ENCODE assay signal across 15 cellular contexts in the genomic region with DNA sequence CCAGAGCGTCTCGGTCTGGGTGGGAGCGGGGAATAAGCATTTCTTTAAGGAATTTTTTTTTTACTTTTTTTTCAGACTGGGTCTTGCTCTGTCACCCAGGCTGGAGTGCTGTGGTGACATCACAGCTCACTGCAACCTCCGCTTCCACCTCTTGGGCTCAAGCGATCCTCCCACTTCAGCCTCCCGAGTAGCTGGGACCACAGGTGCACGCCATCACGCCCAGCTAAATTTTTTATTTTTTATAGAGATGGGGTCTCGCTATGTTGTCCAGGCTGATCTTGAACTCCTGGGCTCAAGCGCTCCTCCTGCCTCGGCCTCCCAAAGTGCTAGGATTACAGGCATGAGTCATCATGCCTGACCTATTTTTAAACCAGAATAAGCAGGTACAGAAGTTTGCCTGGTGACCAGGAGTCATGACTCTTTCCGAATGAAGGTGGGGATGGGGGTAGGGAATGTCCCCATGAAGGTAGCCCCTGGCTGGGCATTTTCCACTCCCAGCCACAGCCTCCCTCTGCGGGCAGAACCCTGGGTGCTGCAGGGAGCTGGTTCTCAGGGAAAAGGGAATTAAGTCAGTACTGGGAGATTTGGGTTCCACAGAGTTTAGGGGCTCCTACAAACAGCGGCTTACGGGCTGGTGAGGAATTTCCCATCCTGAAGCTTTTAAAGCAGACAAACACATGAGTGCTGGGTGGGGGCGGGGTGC. TPM values are rescaled to one million over a fixed set of nuclear protein-coding genes. Genes with fewer than 3 reads are reported as not detected.
DNase-seq lines count a peak whose midpoint lies in the region; ATAC-seq, FAIRE-seq and TF ChIP-seq lines count a peak whose summit lies in the region.
"Had no signal": no experiment of that assay in that cellular context is flagged by ENCODE, and none has a peak within 500 bp of the region (broad histone marks: within the 10 kb centered on the region; RNA-seq: fewer than 3 reads in every experiment).

No MANE protein-coding gene starts in this region.

- dilution Hi-C loops in IMR-90 (cut with HindIII; ENCODE audit: low sequenced_read_pairs, unreplicated experiment) = no loop called here

- no peak overlapping the region for H2BK20ac ChIP-seq in IMR-90 (ENCODE audit: low read depth, low read length)

- H2BK15ac ChIP-seq in IMR-90 (ENCODE audit: low read depth, low read length) = peak overlapping the region; percentile 67; the same call in 1 of the 3 replicates

- peaks cover 9% of the 10 kb centered on the region for H3K79me2 ChIP-seq in neural progenitor cell (ENCODE audit: low read depth)

- peaks cover 67% of the 10 kb centered on the region for H3K4me1 ChIP-seq in A549
- H3K4me1 ChIP-seq in IMR-90 (ENCODE audit: control insufficient read depth, insufficient read depth, low read length) = peaks cover 25% of the 10 kb centered on the region
- peaks cover 31% of the 10 kb centered on the region for H3K4me1 ChIP-seq in colonic mucosa
- H3K4me1 ChIP-seq in neural progenitor cell = peaks cover 25% of the 10 kb centered on the region

- no peak overlapping the region for H3K4me3 Mint-ChIP-seq in neural progenitor cell
- H3K4me3 Mint-ChIP-seq in activated CD8-positive, alpha-beta T cell treated with anti-CD3 and anti-CD28 coated beads for 36 hours = no peak overlapping the region
- H3K4me3 Mint-ChIP-seq: activated CD4-positive, alpha-beta memory T cell treated with anti-CD3 and anti-CD28 coated beads, Interleukin-2, amount 10 ng/mL, durations not matched to agents 7 days and 5 days; B cell; natural killer cell had no signal

- H2BK120ac ChIP-seq in IMR-90 (ENCODE audit: low read depth, low read length) = peak overlapping the region; percentile 50; the same call in 1 of the 2 replicates

- H3K36me3 Mint-ChIP-seq in neural progenitor cell = peaks cover 5% of the 10 kb centered on the region
- peaks cover under 1% of the 10 kb centered on the region for H3K36me3 Mint-ChIP-seq in activated CD8-positive, alpha-beta T cell treated with anti-CD3 and anti-CD28 coated beads for 36 hours (ENCODE audit: low read depth)
- H3K36me3 Mint-ChIP-seq: natural killer cell had no signal

- H3K4me3 ChIP-seq in A549 (peak overlapping the region; percentile 20; the same call in 1 of the 3 replicates), IMR-90 (ENCODE audit: insufficient read depth, low read depth, low read length) (no peak overlapping the region), colonic mucosa (no peak overlapping the region), neural progenitor cell (no peak overlapping the region)

- H2BK5ac ChIP-seq in IMR-90 (ENCODE audit: low read depth, low read length, poor library complexity, severe bottlenecking) = no peak overlapping the region

- no peak for TF ChIP-seq CTCF in A549 (IDR thresholded peaks at IDR 0.05)
- TF ChIP-seq CTCF in IMR-90 (conservative IDR thresholded peaks at IDR 0.05; ENCODE audit: low read depth, low read length) = no peak
- no peak for TF ChIP-seq CTCF in colonic mucosa (IDR thresholded peaks at IDR 0.05)
- TF ChIP-seq CTCF in neural progenitor cell (IDR thresholded peaks at IDR 0.05) = no peak
- TF ChIP-seq CTCF in activated CD8-positive, alpha-beta T cell treated with anti-CD3 and anti-CD28 coated beads for 36 hours (IDR thresholded peaks at IDR 0.05) = no peak

- H3K27me3 Mint-ChIP-seq in neural progenitor cell (ENCODE audit: insufficient read depth, low read depth) = peaks cover 5% of the 10 kb centered on the region
- no peaks in the 10 kb centered on the region for H3K27me3 Mint-ChIP-seq in activated CD8-positive, alpha-beta T cell treated with anti-CD3 and anti-CD28 coated beads for 36 hours

- DNase-seq in A549 (ENCODE audit: low read depth in 1 of 2, low spot score in 1 of 2) (no peak), IMR-90 (no peak), colonic mucosa (no peak), neural progenitor cell (ENCODE audit: low spot score) (peak; percentile 30), AML-193 (lab: John Stamatoyannopoulos, UW) (no peak), NCI-H1105 (lab: John Stamatoyannopoulos, UW) (no peak)
- no peak for DNase-seq in activated effector memory CD4-positive, alpha-beta T cell treated with anti-CD3 and anti-CD28 coated beads, Interleukin-2, amount 50 U/mL, for 16 hours
- no peak for DNase-seq in activated CD8-positive, alpha-beta T cell treated with anti-CD3 and anti-CD28 coated beads for 36 hours
- DNase-seq: activated CD4-positive, alpha-beta memory T cell treated with anti-CD3 and anti-CD28 coated beads, Interleukin-2, amount 10 ng/mL, durations not matched to agents 7 days and 5 days; GDM1; natural killer cell; OCI-M1 had no signal

- no peaks in the 10 kb centered on the region for H3K9me3 ChIP-seq in A549
- H3K9me3 ChIP-seq in IMR-90 (ENCODE audit: control insufficient read depth, insufficient read depth, low read length) = no peaks in the 10 kb centered on the region
- H3K9me3 ChIP-seq in colonic mucosa = no peaks in the 10 kb centered on the region
- no peaks in the 10 kb centered on the region for H3K9me3 ChIP-seq in neural progenitor cell (ENCODE audit: low read depth)

- peak overlapping the region in 1 of 2 experiments; percentile 70; a peak in 1 of 4 replicates for H4K8ac ChIP-seq in IMR-90 (ENCODE audit: low read depth in 2 of 2, low read length in 2 of 2)

- peaks cover 15% of the 10 kb centered on the region; the same call in 1 of the 2 replicates for H3K9me1 ChIP-seq in IMR-90 (ENCODE audit: insufficient read depth, low read length)

- H3K4ac ChIP-seq in IMR-90 (ENCODE audit: low read depth, low read length) = peak overlapping the region; percentile 54; the same call in 1 of the 2 replicates

- no peaks in the 10 kb centered on the region for H3K27me3 ChIP-seq in IMR-90 (ENCODE audit: control insufficient read depth, insufficient read depth, low read length)
- H3K27me3 ChIP-seq in colonic mucosa = no peaks in the 10 kb centered on the region
- H3K27me3 ChIP-seq in neural progenitor cell = peaks cover 4% of the 10 kb centered on the region

- H3F3A ChIP-seq in neural progenitor cell (ENCODE audit: low read depth) = no peaks in the 10 kb centered on the region

- TF ChIP-seq EP300 in A549 (IDR thresholded peaks at IDR 0.05) = no peak

- H3K36me3 ChIP-seq in IMR-90 (ENCODE audit: control insufficient read depth, insufficient read depth, low read length) (no peaks in the 10 kb centered on the region), colonic mucosa (no peaks in the 10 kb centered on the region), neural progenitor cell (no peaks in the 10 kb centered on the region)

- no peak for TF ChIP-seq RAD21 in A549 (conservative IDR thresholded peaks at IDR 0.05 in 1 of 2, IDR thresholded peaks at IDR 0.05 in 1 of 2)
- TF ChIP-seq RAD21 in IMR-90 (IDR thresholded peaks at IDR 0.05; ENCODE audit: low read length) = no peak

- H3K9ac ChIP-seq in IMR-90 (ENCODE audit: low read depth, low read length) (no peak overlapping the region), colonic mucosa (ENCODE audit: low read depth in 2 of 2, low read length in 2 of 2) (peak overlapping the region in 1 of 2 donors; percentile 44), neural progenitor cell (no peak overlapping the region)

- TF ChIP-seq POLR2A in A549 (IDR thresholded peaks at IDR 0.05; ENCODE audit: low read length) (no peak), IMR-90 (IDR thresholded peaks at IDR 0.05; ENCODE audit: low read depth, low read length) (no peak)

- no peak overlapping the region for H3K56ac ChIP-seq in IMR-90 (ENCODE audit: extremely low read depth, insufficient read depth, low read length)

- no TSS peak for BruUV-seq in IMR-90 (replicated peaks; lab: Mats Ljungman, UMichigan)

- no peak overlapping the region for H4K5ac ChIP-seq in IMR-90 (ENCODE audit: low read depth, low read length)

- intact Hi-C loops in IMR-90 (cut with micrococcal nuclease) = no loop called here
- intact Hi-C loops in colonic mucosa (cut with DNase I) = loop anchor here (5.0 kb wide), 2 partner anchors 140 to 195 kb away; no protein-coding TSS in a partner anchor
- intact Hi-C loops in activated CD8-positive, alpha-beta T cell treated with anti-CD3 and anti-CD28 coated beads for 36 hours (cut with micrococcal nuclease) = no loop called here

- H2AK5ac ChIP-seq in IMR-90 (ENCODE audit: low read depth, low read length) = peak overlapping the region; percentile 35; the same call in 1 of the 2 replicates

- H3K14ac ChIP-seq in IMR-90 (replicated peaks; ENCODE audit: low read depth, low read length) = peak overlapping the region; percentile 47; the same call in 1 of the 2 replicates

- POLR2A ChIA-PET in A549 (lab: Yijun Ruan, JAX) = interaction anchor here (0.7 to 1.1 kb wide), 2 partner anchors 143 to 148 kb away, joined by 3 to 6 read pairs; a partner anchor contains a TSS
- POLR2A ChIA-PET in IMR-90 (lab: Charles Lee; ENCODE audit: unreplicated experiment) = no interaction called here
- POLR2A ChIA-PET in activated CD8-positive, alpha-beta T cell treated with anti-CD3 and anti-CD28 coated beads for 36 hours (lab: Charles Lee) = no interaction called here

- 74% methylated on average over 16 of the region's 16 CpGs for WGBS in A549 (ENCODE audit: missing lambda C conversion rate)
- WGBS in IMR-90 (ENCODE audit: extremely low coverage in 2 of 2, insufficient read length in 1 of 2), 2 experiments = 71% methylated on average over 4 of the region's 16 CpGs; no CpG with 5 or more reads in 1 of the 2 experiments

- ATAC-seq in A549 = no peak
- ATAC-seq in IMR-90 (ENCODE audit: low read depth) = no peak
- no peak for ATAC-seq in activated CD8-positive, alpha-beta T cell treated with anti-CD3 and anti-CD28 coated beads for 36 hours
- ATAC-seq: natural killer cell had no signal

- H3K18ac ChIP-seq in IMR-90 (ENCODE audit: low read depth, low read length) = no peak overlapping the region

- H3K27ac ChIP-seq in A549 (peak overlapping the region; percentile 72 to 89), IMR-90 (ENCODE audit: insufficient read depth, low read length) (peak overlapping the region; percentile 11; the same call in 1 of the 2 replicates), colonic mucosa (peak overlapping the region; percentile 48), neural progenitor cell (no peak overlapping the region)

- H3K27ac Mint-ChIP-seq in neural progenitor cell = no peak overlapping the region
- no peak overlapping the region for H3K27ac Mint-ChIP-seq in activated CD8-positive, alpha-beta T cell treated with anti-CD3 and anti-CD28 coated beads for 36 hours
- H3K27ac Mint-ChIP-seq: activated CD4-positive, alpha-beta memory T cell treated with anti-CD3 and anti-CD28 coated beads, Interleukin-2, amount 10 ng/mL, durations not matched to agents 7 days and 5 days; B cell; natural killer cell had no signal

- in situ Hi-C loops in IMR-90 (cut with MboI; ENCODE audit: low sequenced_read_pairs) = loop anchor here (5.0 to 10.0 kb wide), 3 partner anchors 143 to 240 kb away; no protein-coding TSS in a partner anchor

- CTCF ChIA-PET in A549 (lab: Yijun Ruan, JAX) (interaction anchor here (1.1 to 6.4 kb wide), 13 partner anchors 12 to 248 kb away, joined by 3 to 42 read pairs (median 5); a partner anchor contains a TSS), IMR-90 (lab: Yijun Ruan, JAX) (no interaction called here)
- CTCF ChIA-PET in activated CD8-positive, alpha-beta T cell treated with anti-CD3 and anti-CD28 coated beads for 36 hours (lab: Charles Lee) = no interaction called here

- H3K79me1 ChIP-seq in IMR-90 (ENCODE audit: low read depth in 1 of 2, low read length in 2 of 2) = peaks cover 8 to 42% of the 10 kb centered on the region in 2 experiments; a peak in 3 of 4 replicates

- H3K9me3 Mint-ChIP-seq in neural progenitor cell = no peaks in the 10 kb centered on the region
- no peaks in the 10 kb centered on the region for H3K9me3 Mint-ChIP-seq in activated CD8-positive, alpha-beta T cell treated with anti-CD3 and anti-CD28 coated beads for 36 hours
- H3K9me3 Mint-ChIP-seq: activated CD4-positive, alpha-beta memory T cell treated with anti-CD3 and anti-CD28 coated beads, Interleukin-2, amount 10 ng/mL, durations not matched to agents 7 days and 5 days; natural killer cell had no signal

- peak overlapping the region; percentile 38 for H3K23ac ChIP-seq in IMR-90 (ENCODE audit: low read depth, low read length)

- peak overlapping the region; percentile 89 for H2AK9ac ChIP-seq in IMR-90 (replicated peaks; ENCODE audit: low read depth, low read length, poor library complexity)

- 0 out of 2 replicates have a peak overlapping the region, but pooled peaks have one; percentile 9 for H4K91ac ChIP-seq in IMR-90 (ENCODE audit: insufficient read depth, low read depth, low read length)

- no peak for FAIRE-seq in A549 (lab: Jason Lieb, UNC)
- FAIRE-seq: colon had no signal

- peaks cover 53% of the 10 kb centered on the region for H3K4me1 Mint-ChIP-seq in neural progenitor cell
- peaks cover 14% of the 10 kb centered on the region for H3K4me1 Mint-ChIP-seq in activated CD8-positive, alpha-beta T cell treated with anti-CD3 and anti-CD28 coated beads for 36 hours (ENCODE audit: low read depth)

- peaks cover 6% of the 10 kb centered on the region for H4K20me1 ChIP-seq in IMR-90 (ENCODE audit: insufficient read depth, low read length)
- H4K20me1 ChIP-seq in neural progenitor cell (ENCODE audit: low read depth) = peaks cover 62% of the 10 kb centered on the region

- H2AFZ ChIP-seq in IMR-90 (replicated peaks; ENCODE audit: low read length, poor library complexity) = peak overlapping the region; percentile 5
- no peak overlapping the region for H2AFZ ChIP-seq in neural progenitor cell (replicated peaks)

- H3K4me2 ChIP-seq in A549 (peak overlapping the region; percentile 83), IMR-90 (ENCODE audit: low read depth, low read length) (peak overlapping the region; percentile 66; the same call in 1 of the 2 replicates), neural progenitor cell (no peak overlapping the region)

RNA-seq across cellular contexts. Expression of a gene that starts 48.3 kb away (rescaled TPM):
- 8.9 and 12.9 TPM in 2 replicates for polyA plus RNA-seq in A549 (2011; rRNA removed)
- polyA plus RNA-seq in A549 (2012; cell fraction: cytosol; rRNA removed) = 5.8 and 7.4 TPM in 2 replicates
- 13.9 and 15.8 TPM in 2 replicates for polyA plus RNA-seq in A549 (2012; cell fraction: nucleus; rRNA removed)
- 11.5 to 12.5 TPM (median 12.3 TPM) in 3 replicates for polyA plus RNA-seq in A549 (2017; fragmentation: RNase III; extraction: RNeasy Plus Mini Kit Qiagen cat#74134 plus additional on column Dnase treatment)
- 22.2 and 28.2 TPM in 2 replicates for polyA minus RNA-seq in A549 (2011; rRNA and poly(A)+ RNA removed)
- total RNA-seq in IMR-90 (2012; rRNA removed) = 14.4 and 16.7 TPM in 2 replicates
- polyA plus RNA-seq in IMR-90 (2012; rRNA removed) = 9.2 and 10.1 TPM in 2 replicates
- 6.3 and 8.7 TPM in 2 replicates for polyA plus RNA-seq in IMR-90 (2012; cell fraction: cytosol; rRNA removed)
- 14.0 and 18.3 TPM in 2 replicates for polyA plus RNA-seq in IMR-90 (2012; cell fraction: nucleus; rRNA removed; ENCODE audit: low replicate concordance)
- total RNA-seq in colonic mucosa = 10 to 100 TPM; 14.4 to 19.8 TPM
- total RNA-seq in neural progenitor cell (ENCODE audit: low replicate concordance) = 21.2 and 34.8 TPM in 2 replicates
- 10 to 100 TPM in 1 of 2 experiments, 1 to 10 TPM in 1; 9.6 to 12.0 TPM for total RNA-seq in activated CD8-positive, alpha-beta T cell treated with anti-CD3 and anti-CD28 coated beads for 36 hours

RNA-seq across cellular contexts. Expression of a gene that starts 49.1 kb away (rescaled TPM):
- 4.3 and 5.9 TPM in 2 replicates for polyA plus RNA-seq in A549 (2011; rRNA removed)
- 5.2 and 5.8 TPM in 2 replicates for polyA plus RNA-seq in A549 (2012; cell fraction: cytosol; rRNA removed)
- 15.3 and 16.1 TPM in 2 replicates for polyA plus RNA-seq in A549 (2012; cell fraction: nucleus; rRNA removed)
- polyA plus RNA-seq in A549 (2017; fragmentation: RNase III; extraction: RNeasy Plus Mini Kit Qiagen cat#74134 plus additional on column Dnase treatment) = 8.2 to 12.6 TPM (median 11.3 TPM) in 3 replicates
- 5.4 and 9.5 TPM in 2 replicates for polyA minus RNA-seq in A549 (2011; rRNA and poly(A)+ RNA removed)
- total RNA-seq in IMR-90 (2012; rRNA removed) = 0.90 and 1.9 TPM in 2 replicates
- 3.8 and 4.7 TPM in 2 replicates for polyA plus RNA-seq in IMR-90 (2012; rRNA removed)
- polyA plus RNA-seq in IMR-90 (2012; cell fraction: cytosol; rRNA removed) = 1.2 and 1.6 TPM in 2 replicates
- 17.9 and 21.8 TPM in 2 replicates for polyA plus RNA-seq in IMR-90 (2012; cell fraction: nucleus; rRNA removed; ENCODE audit: low replicate concordance)
- total RNA-seq in colonic mucosa = 1 to 10 TPM; 1.2 to 3.6 TPM
- 7.7 and 11.8 TPM in 2 replicates for total RNA-seq in neural progenitor cell (ENCODE audit: low replicate concordance)
- total RNA-seq in activated CD8-positive, alpha-beta T cell treated with anti-CD3 and anti-CD28 coated beads for 36 hours = under 1 TPM; 0.54 to 0.79 TPM
- total RNA-seq: activated CD4-positive, alpha-beta memory T cell treated with anti-CD3 and anti-CD28 coated beads, Interleukin-2, amount 10 ng/mL, durations not matched to agents 7 days and 5 days; T-helper 2 cell treated with Interferon-gamma antibody and Interleukin-4, amounts not matched to agents 100 ng/mL and 5 ng/mL, for 36 hours had no signal
